Comparison of ENCODE assay signal across 23 cellular contexts in genomic region chr7:6650521-6651011, GRCh38.
"Had no signal": no experiment of that assay in that cellular context is flagged by ENCODE, and none has a peak within 500 bp of the region (broad histone marks: within the 10 kb centered on the region; RNA-seq: fewer than 3 reads in every experiment).

No MANE protein-coding gene starts in this region.

- H3K9me3 Mint-ChIP-seq: activated B cell treated with CpG ODN at 0.5 μM for 24 hours; effector memory CD8-positive, alpha-beta T cell had no signal

- H3K9me3 ChIP-seq: gastrocnemius medialis, pancreas, vagina had no signal

- H3K4me3 ChIP-seq: gastrocnemius medialis, heart left ventricle, lung, pancreas, skin epidermis, tibial artery, vagina had no signal

- H3K4me1 ChIP-seq: gastrocnemius medialis, pancreas, tibial artery, vagina had no signal

- H3K27me3 ChIP-seq: gastrocnemius medialis, heart left ventricle, pancreas, tibial artery, vagina had no signal

- H3K4me1 Mint-ChIP-seq: activated B cell treated with CpG ODN at 0.5 μM for 24 hours, brain, neural crest cell had no signal

- H3K27ac ChIP-seq: gastrocnemius medialis, heart left ventricle, pancreas, skin epidermis, tibial artery, vagina had no signal

- DNase-seq: activated B cell treated with CpG ODN at 0.5 μM for 24 hours; activated CD4-positive, alpha-beta T cell treated with anti-CD3 and anti-CD28 coated beads for 48 hours; activated CD8-positive, alpha-beta T cell treated with anti-CD3 and anti-CD28 coated beads for 36 hours; activated gamma-delta T cell treated with Interleukin-2 at 50 U/mL for 16 hours; activated T-cell treated with anti-CD3 and anti-CD28 coated beads, Interleukin-2, amount 50 U/mL, for 48 hours; amniotic stem cell; cerebellar nuclear complex; dermis blood vessel endothelial cell; effector memory CD8-positive, alpha-beta T cell; gastrocnemius medialis; left colon; stimulated activated CD4-positive, alpha-beta T cell treated with anti-CD3 and anti-CD28 coated beads, Interleukin-4, amount 100 ng/mL, for 24 hours; stimulated activated naive CD4-positive, alpha-beta T cell; T-helper 2 cell had no signal

- H3K27ac Mint-ChIP-seq: activated B cell treated with CpG ODN at 0.5 μM for 24 hours; activated CD8-positive, alpha-beta T cell treated with anti-CD3 and anti-CD28 coated beads for 36 hours; activated naive CD8-positive, alpha-beta T cell; brain; effector memory CD8-positive, alpha-beta T cell had no signal

- H3K27me3 Mint-ChIP-seq: activated B cell treated with CpG ODN at 0.5 μM for 24 hours; activated CD8-positive, alpha-beta T cell treated with anti-CD3 and anti-CD28 coated beads for 36 hours; activated naive CD8-positive, alpha-beta T cell; effector memory CD8-positive, alpha-beta T cell had no signal

- ATAC-seq: activated CD8-positive, alpha-beta T cell treated with anti-CD3 and anti-CD28 coated beads for 36 hours; effector memory CD8-positive, alpha-beta T cell; gastrocnemius medialis; heart left ventricle; left colon; pancreas had no signal

- H3K4me3 Mint-ChIP-seq: activated B cell treated with CpG ODN at 0.5 μM for 24 hours; activated CD8-positive, alpha-beta T cell treated with anti-CD3 and anti-CD28 coated beads for 36 hours; activated naive CD8-positive, alpha-beta T cell; brain; effector memory CD8-positive, alpha-beta T cell; neural crest cell had no signal
